Comparison of ENCODE assay signal across 25 cellular contexts in genomic region chr6:168376811-168377480, GRCh38. TPM values are rescaled to one million over a fixed set of nuclear protein-coding genes. Genes with fewer than 3 reads are reported as not detected.
A peak's percentile ranks its signal among the peaks of the same experiment; 100 is the strongest.
DNase-seq lines count a peak whose midpoint lies in the region; TF ChIP-seq lines count a peak whose summit lies in the region.
"Had no signal": no experiment of that assay in that cellular context is flagged by ENCODE, and none has a peak within 500 bp of the region (broad histone marks: within the 10 kb centered on the region; RNA-seq: fewer than 3 reads in every experiment).

No MANE protein-coding gene starts in this region.

- H4K8ac ChIP-seq in neuronal stem cell (ENCODE audit: low read depth, low read length): no peak overlapping the region

- TF ChIP-seq CTCF in esophagus muscularis mucosa (IDR thresholded peaks at IDR 0.05): no peak
- TF ChIP-seq CTCF in tibial artery (IDR thresholded peaks at IDR 0.05): no peak
- TF ChIP-seq CTCF in testis (IDR thresholded peaks at IDR 0.05): no peak

- H3K23ac ChIP-seq in neuronal stem cell (ENCODE audit: low read depth, low read length, poor library complexity): no peak overlapping the region

- H3K27ac ChIP-seq in esophagus muscularis mucosa (replicated peaks in 1 of 4): peak overlapping the region in 1 of 4 donors; percentile 53
- H3K27ac ChIP-seq in neuronal stem cell (replicated peaks; ENCODE audit: low read length): no peak overlapping the region
- peak overlapping the region; percentile 42 to 47 for H3K27ac ChIP-seq in tibial artery
- H3K27ac ChIP-seq in testis: peak overlapping the region in 1 of 2 donors; percentile 54

- no peak overlapping the region for H3K18ac ChIP-seq in neuronal stem cell (ENCODE audit: low read length)

- H2AK5ac ChIP-seq in neuronal stem cell (ENCODE audit: low read depth, low read length): peak overlapping the region; percentile 20

- H2BK15ac ChIP-seq in neuronal stem cell (ENCODE audit: low read length): no peak overlapping the region

- intact Hi-C loops in esophagus muscularis mucosa (cut with DNase I) (no loop called here), tibial artery (cut with DNase I; ENCODE audit: low total_unique reads) (no loop called here), testis (cut with DNase I; ENCODE audit: low total_unique reads) (no loop called here)

- TF ChIP-seq POLR2A in esophagus muscularis mucosa (IDR thresholded peaks at IDR 0.05; ENCODE audit: low read depth) (no peak), testis (IDR thresholded peaks at IDR 0.05) (no peak)

- no peak overlapping the region for H3K4ac ChIP-seq in neuronal stem cell (ENCODE audit: low read length)

- H4K91ac ChIP-seq in neuronal stem cell (ENCODE audit: low read depth, low read length, poor library complexity): no peak overlapping the region

- no peak overlapping the region for H2BK5ac ChIP-seq in neuronal stem cell (ENCODE audit: low read length)

- H3K9ac ChIP-seq in neuronal stem cell (ENCODE audit: low read depth, low read length, poor library complexity): no peak overlapping the region

- DNase-seq in NCI-H748 (lab: John Stamatoyannopoulos, UW; ENCODE audit: unreplicated experiment) (peak; percentile 49), NCI-H748 treated with DMSO at 0.1 percent for 48 hours (lab: John Stamatoyannopoulos, UW) (no peak), esophagus muscularis mucosa (ENCODE audit: extremely low spot score) (no peak), neuronal stem cell (ENCODE audit: low spot score) (no peak), tibial artery (peak; percentile 11 to 63), testis (no peak), COLO829 (ENCODE audit: low spot score) (no peak), T-helper 9 cell (no peak)
- DNase-seq: activated CD4-positive, alpha-beta T cell treated with anti-CD3 and anti-CD28 coated beads for 36 hours; activated CD8-positive, alpha-beta T cell treated with anti-CD3 and anti-CD28 coated beads, Interleukin-2, amount 10 ng/mL, durations not matched to agents 7 days and 5 days; activated naive CD4-positive, alpha-beta T cell treated with anti-CD3 and anti-CD28 coated beads, Interleukin-2, amount 50 U/mL, for 16 hours; amniotic stem cell; effector CD4-positive, alpha-beta T cell; HFFc6; hypothalamus; KBM-7; NCI-H187; NCI-H2171 treated with DMSO at 0.1 percent for 48 hours; NCI-H524 treated with DMSO at 0.1 percent for 48 hours; SIG-M5 had no signal

- peaks cover 0 to 11% (median 0%) of the 10 kb centered on the region in 4 donors for H3K27me3 ChIP-seq in esophagus muscularis mucosa
- H3K27me3 ChIP-seq in neuronal stem cell (ENCODE audit: control insufficient read depth in 3 of 3, insufficient read depth in 3 of 3, low read depth in 1 of 3, low read length in 3 of 3): no peaks in the 10 kb centered on the region
- H3K27me3 ChIP-seq in tibial artery: no peaks in the 10 kb centered on the region
- H3K27me3 ChIP-seq in testis: no peaks in the 10 kb centered on the region
- H3K27me3 ChIP-seq: breast epithelium had no signal

- no peak overlapping the region for H3K14ac ChIP-seq in neuronal stem cell (ENCODE audit: low read length)

- no peaks in the 10 kb centered on the region for H3K79me1 ChIP-seq in neuronal stem cell (ENCODE audit: low read depth, low read length)

- no peak overlapping the region for H2BK12ac ChIP-seq in neuronal stem cell (ENCODE audit: low read length)

- no peak overlapping the region for H3K4me2 ChIP-seq in neuronal stem cell (ENCODE audit: insufficient read depth, low read length, poor library complexity, severe bottlenecking)

- 64% methylated on average over 14 of the region's 19 CpGs for WGBS in esophagus muscularis mucosa
- WGBS in neuronal stem cell (ENCODE audit: extremely low coverage in 2 of 2, insufficient read length in 2 of 2, insufficient replicate concordance in 1 of 2), 2 donors: no CpG with 5 or more reads among the region's 19 CpGs
- 72 to 73% methylated on average over 19 of the region's 19 CpGs for WGBS in testis, 2 donors

- peak overlapping the region; percentile 2 to 27 (median 18) for H3K4me3 ChIP-seq in esophagus muscularis mucosa
- H3K4me3 ChIP-seq in neuronal stem cell (ENCODE audit: low read length in 2 of 2): no peak overlapping the region
- H3K4me3 ChIP-seq in tibial artery: peak overlapping the region in 1 of 2 donors; percentile 4
- no peak overlapping the region for H3K4me3 ChIP-seq in testis

- H3K9me3 ChIP-seq in esophagus muscularis mucosa (no peaks in the 10 kb centered on the region), neuronal stem cell (replicated peaks in 1 of 2; ENCODE audit: control insufficient read depth in 2 of 2, insufficient read depth in 1 of 2, low read depth in 1 of 2, low read length in 2 of 2) (peaks cover 2 to 12% of the 10 kb centered on the region in 2 donors), tibial artery (no peaks in the 10 kb centered on the region), testis (no peaks in the 10 kb centered on the region)
- H3K9me3 ChIP-seq: breast epithelium had no signal

- no peak for TF ChIP-seq EP300 in esophagus muscularis mucosa (IDR thresholded peaks at IDR 0.05)

- peak overlapping the region; percentile 35 for H2AFZ ChIP-seq in neuronal stem cell (ENCODE audit: low read length)

- no peak overlapping the region for H2BK120ac ChIP-seq in neuronal stem cell (ENCODE audit: low read depth, low read length)

- no peaks in the 10 kb centered on the region for H3K36me3 ChIP-seq in esophagus muscularis mucosa
- H3K36me3 ChIP-seq in neuronal stem cell (replicated peaks in 1 of 2; ENCODE audit: control insufficient read depth in 2 of 2, insufficient read depth in 2 of 2, low read length in 2 of 2): no peaks in the 10 kb centered on the region
- H3K36me3 ChIP-seq in tibial artery: no peaks in the 10 kb centered on the region
- no peaks in the 10 kb centered on the region for H3K36me3 ChIP-seq in testis (ENCODE audit: low read depth, missing control alignments)
- H3K36me3 ChIP-seq: breast epithelium had no signal

- H3K4me1 ChIP-seq in esophagus muscularis mucosa: peaks cover 0 to 14% (median 12%) of the 10 kb centered on the region in 4 donors
- no peaks in the 10 kb centered on the region for H3K4me1 ChIP-seq in neuronal stem cell (ENCODE audit: control insufficient read depth in 2 of 2, insufficient read depth in 1 of 2, low read depth in 1 of 2, low read length in 2 of 2)
- peaks cover 0 to 14% (median 2%) of the 10 kb centered on the region in 4 donors for H3K4me1 ChIP-seq in tibial artery
- peaks cover 6% of the 10 kb centered on the region for H3K4me1 ChIP-seq in testis

RNA-seq across cellular contexts. Expression of gene DACT2, which starts 57.4 kb away (rescaled TPM):
- 1 to 10 TPM in 3 of 4 donors, under 1 TPM in 1; 0.83 to 2.5 (median 1.3) TPM for total RNA-seq in esophagus muscularis mucosa
- 0.46 TPM for polyA plus RNA-seq in neuronal stem cell (2013, experiment 1 of 2)
- 0.51 TPM for polyA plus RNA-seq in neuronal stem cell (2013, experiment 2 of 2)
- total RNA-seq in testis: 10 to 100 TPM in 1 of 2 donors, 1 to 10 TPM in 1; 2.0 to 20.8 TPM
- polyA plus RNA-seq in testis (ENCODE audit: insufficient read depth, low read depth, low replicate concordance): 1.8 TPM
- total RNA-seq: A172; activated CD8-positive, alpha-beta T cell treated with anti-CD3 and anti-CD28 coated beads, Interleukin-2, amount 10 ng/mL, durations not matched to agents 7 days and 5 days; Daoy; HFFc6; M059J; myocyte had no signal

Comparison
In these comparisons a context has a peak if more than half of its experiments do, and no peak if none do; other contexts are left out.
1. DNase-seq: peak in NCI-H748 (single experiment) and tibial artery (2 of 2); none in NCI-H748 treated with DMSO at 0.1 percent for 48 hours (single experiment), esophagus muscularis mucosa (single experiment), neuronal stem cell (single experiment), testis (single experiment), COLO829 (single experiment) and T-helper 9 cell (single experiment).
2. H3K4me3 ChIP-seq: peak in esophagus muscularis mucosa (4 of 4); none in neuronal stem cell (0 of 2) and testis (0 of 2).